In genomic region chr1:6197746-6198427, GRCh38 we compare ENCODE assay signal across 8 cellular contexts. TPM values are rescaled to one million over a fixed set of nuclear protein-coding genes. Genes with fewer than 3 reads are reported as not detected.
DNase-seq lines count a peak whose midpoint lies in the region; TF ChIP-seq lines count a peak whose summit lies in the region.

No MANE protein-coding gene starts in this region.

- H3K27ac ChIP-seq in 22Rv1 (peak overlapping the region; percentile 75; the same call in 1 of the 2 replicates), HUES6 (ENCODE audit: low read depth, low read length) (peak overlapping the region; percentile 97), mesenchymal stem cell (ENCODE audit: low read length, poor library complexity, severe bottlenecking) (no peak overlapping the region)

- TF ChIP-seq CTCF in 22Rv1 (IDR thresholded peaks at IDR 0.05), result no peak
- TF ChIP-seq CTCF in astrocyte of the spinal cord (IDR thresholded peaks at IDR 0.05; ENCODE audit: low read depth, low read length), result no peak

- H3K9ac ChIP-seq in HUES6 (ENCODE audit: low read length) (peak overlapping the region; percentile 98), mesenchymal stem cell (ENCODE audit: low read length) (peak overlapping the region; percentile 98)

- H3K4me3 ChIP-seq in HUES6 (ENCODE audit: low read depth, low read length) (peak overlapping the region; percentile 96), astrocyte of the spinal cord (ENCODE audit: low read depth, low read length) (peak overlapping the region; percentile 99), mesenchymal stem cell (ENCODE audit: insufficient read depth in 1 of 2, low read depth in 1 of 2, low read length in 2 of 2) (peak overlapping the region in 1 of 2 experiments; percentile 95)

- no peak overlapping the region for H2BK120ac ChIP-seq in mesenchymal stem cell (ENCODE audit: low read depth, low read length)

- no peak overlapping the region for H2BK5ac ChIP-seq in mesenchymal stem cell (ENCODE audit: low read depth, low read length, poor library complexity, severe bottlenecking)

- H3K79me1 ChIP-seq in mesenchymal stem cell (replicated peaks; ENCODE audit: low read length, poor library complexity, severe bottlenecking), result peaks cover 10% of the 10 kb centered on the region

- H3K4me2 ChIP-seq in mesenchymal stem cell (ENCODE audit: low read length, poor library complexity, severe bottlenecking), result peak overlapping the region; percentile 60

- H3K4me1 ChIP-seq in HUES6 (ENCODE audit: control insufficient read depth, insufficient read depth, low read length), result peaks cover 19% of the 10 kb centered on the region
- H3K4me1 ChIP-seq in mesenchymal stem cell (ENCODE audit: control insufficient read depth, insufficient read depth, low read depth, low read length), result peaks cover 11% of the 10 kb centered on the region

- no peak overlapping the region for H2AFZ ChIP-seq in mesenchymal stem cell (ENCODE audit: low read depth, low read length)

- H2BK15ac ChIP-seq in mesenchymal stem cell (ENCODE audit: low read depth, poor library complexity, severe bottlenecking), result peak overlapping the region; percentile 45

- no peak overlapping the region for H3K14ac ChIP-seq in mesenchymal stem cell (ENCODE audit: low read length in 2 of 2)

- no peak overlapping the region for H3K23ac ChIP-seq in mesenchymal stem cell (ENCODE audit: low read length in 2 of 2)

- H2BK12ac ChIP-seq in mesenchymal stem cell (ENCODE audit: low read length in 2 of 2), result no peak overlapping the region

- H4K91ac ChIP-seq in mesenchymal stem cell (ENCODE audit: low read length), result no peak overlapping the region

- WGBS in mesenchymal stem cell, result 83% methylated on average over 6 of the region's 6 CpGs

- H3K27me3 ChIP-seq in HUES6 (ENCODE audit: control insufficient read depth, insufficient read depth, low read length), result no peaks in the 10 kb centered on the region
- H3K27me3 ChIP-seq in mesenchymal stem cell (ENCODE audit: control insufficient read depth in 1 of 2, insufficient read depth in 1 of 2, low read length in 2 of 2), result no peaks in the 10 kb centered on the region

- H3K4ac ChIP-seq in mesenchymal stem cell (ENCODE audit: low read depth in 1 of 2, low read length in 2 of 2), result no peak overlapping the region

- no peak overlapping the region for H4K8ac ChIP-seq in mesenchymal stem cell (ENCODE audit: low read length)

- in situ Hi-C loops in astrocyte of the spinal cord (cut with HindIII; ENCODE audit: low sequenced_read_pairs), result no loop called here

- no peak overlapping the region for H2AK5ac ChIP-seq in mesenchymal stem cell (ENCODE audit: low read length, severe bottlenecking)

- DNase-seq in astrocyte of the spinal cord (ENCODE audit: low read depth, low spot score) (no peak), mesenchymal stem cell (peak; percentile 24), 8988T (no peak), NCI-H2196 (lab: John Stamatoyannopoulos, UW; ENCODE audit: unreplicated experiment) (no peak), retina (no peak), superior temporal gyrus (ENCODE audit: extremely low spot score) (no peak)

- H3K36me3 ChIP-seq in HUES6 (ENCODE audit: control insufficient read depth, insufficient read depth, low read length) (peaks cover 52% of the 10 kb centered on the region), mesenchymal stem cell (ENCODE audit: control insufficient read depth in 1 of 2, insufficient read depth in 2 of 2, low read depth in 1 of 2, low read length in 2 of 2) (peaks cover 30 to 36% of the 10 kb centered on the region in 2 experiments)

- H3K9me3 ChIP-seq in HUES6 (ENCODE audit: control insufficient read depth, insufficient read depth, low read depth, low read length), result no peaks in the 10 kb centered on the region
- H3K9me3 ChIP-seq in mesenchymal stem cell (ENCODE audit: control insufficient read depth, low read length), result no peaks in the 10 kb centered on the region

- H3K18ac ChIP-seq in mesenchymal stem cell (ENCODE audit: low read depth in 1 of 2, low read length in 2 of 2), result no peak overlapping the region

RNA-seq across cellular contexts. Expression of gene RPL22, which starts 1.5 kb away (rescaled TPM):
- 897 TPM for polyA plus RNA-seq in mesenchymal stem cell (2013, experiment 1 of 2)
- polyA plus RNA-seq in mesenchymal stem cell (2013, experiment 2 of 2), result 851 TPM

RNA-seq across cellular contexts. Expression of gene RNF207, which starts 8.0 kb away (rescaled TPM):
- 3.3 TPM for polyA plus RNA-seq in mesenchymal stem cell (2013, experiment 1 of 2)
- polyA plus RNA-seq in mesenchymal stem cell (2013, experiment 2 of 2), result 3.0 TPM

RNA-seq across cellular contexts. Expression of gene CHD5, which starts 17.8 kb away (rescaled TPM):
- 0.22 TPM for polyA plus RNA-seq in mesenchymal stem cell (2013, experiment 1 of 2)
- 0.04 TPM for polyA plus RNA-seq in mesenchymal stem cell (2013, experiment 2 of 2)

RNA-seq across cellular contexts. Expression of gene ICMT, which starts 37.9 kb away (rescaled TPM):
- polyA plus RNA-seq in mesenchymal stem cell (2013, experiment 1 of 2), result 52.7 TPM
- 52.5 TPM for polyA plus RNA-seq in mesenchymal stem cell (2013, experiment 2 of 2)

RNA-seq across cellular contexts. Expression of gene HES3, which starts 46.1 kb away (rescaled TPM):
- polyA plus RNA-seq in mesenchymal stem cell (2013, experiment 1 of 2), result not detected
- not detected for polyA plus RNA-seq in mesenchymal stem cell (2013, experiment 2 of 2)
